In genomic region chr5:12322042-12322441, GRCh38 we compare ENCODE assay signal across 20 cellular contexts.
"Had no signal": no experiment of that assay in that cellular context is flagged by ENCODE, and none has a peak within 500 bp of the region (broad histone marks: within the 10 kb centered on the region; RNA-seq: fewer than 3 reads in every experiment).

No MANE protein-coding gene starts in this region.

- H3K4me1 Mint-ChIP-seq: activated naive CD8-positive, alpha-beta T cell treated with anti-CD3 and anti-CD28 coated beads for 36 hours; memory B cell; nephron had no signal

- H3K4me1 ChIP-seq: pancreas, psoas muscle, right atrium auricular region, upper lobe of left lung had no signal

- H3K36me3 ChIP-seq: pancreas, right atrium auricular region, upper lobe of left lung had no signal

- H3K36me3 Mint-ChIP-seq: activated naive CD8-positive, alpha-beta T cell treated with anti-CD3 and anti-CD28 coated beads for 36 hours; memory B cell had no signal

- H3K27ac Mint-ChIP-seq: activated naive CD8-positive, alpha-beta T cell treated with anti-CD3 and anti-CD28 coated beads for 36 hours; memory B cell; nephron had no signal

- H3K9me3 ChIP-seq: pancreas, right atrium auricular region had no signal

- H3K27ac ChIP-seq: pancreas, psoas muscle, right atrium auricular region, upper lobe of left lung had no signal

- H3K4me3 ChIP-seq: pancreas, psoas muscle, right atrium auricular region, upper lobe of left lung had no signal

- H3K9me3 Mint-ChIP-seq: nephron had no signal

- H3K27me3 ChIP-seq: right atrium auricular region, upper lobe of left lung had no signal

- FAIRE-seq: bronchial epithelial cell, islet of Langerhans, pancreas had no signal

- ATAC-seq: left cardiac atrium; pancreas; psoas muscle; stimulated activated naive CD8-positive, alpha-beta T cell treated with anti-CD3 and anti-CD28 coated beads, Interleukin-15, Interleukin-2, amounts not matched to agents 100 U/mL and 50 U/mL, for 24 hours had no signal

- DNase-seq: activated CD4-positive, alpha-beta T cell treated with anti-CD3 and anti-CD28 coated beads, Interleukin-2, amount 50 U/mL, for 4 hours; activated naive CD4-positive, alpha-beta T cell treated with Interleukin-2 at 50 U/mL for 16 hours; activated naive CD8-positive, alpha-beta T cell treated with anti-CD3 and anti-CD28 coated beads for 36 hours; activated T-cell treated with anti-CD3 and anti-CD28 coated beads, Interleukin-2, amount 50 U/mL, for 48 hours; amniotic stem cell; cortex of kidney; foreskin fibroblast; left cardiac atrium; pancreas; psoas muscle; stimulated activated CD4-positive, alpha-beta T cell treated with anti-CD3 and anti-CD28 coated beads, Interleukin-12 subunit alpha, Interleukin-12 subunit beta, amount 100 ng/mL, for 4 hours; stimulated activated CD4-positive, alpha-beta T cell treated with anti-CD3 and anti-CD28 coated beads, Interleukin-4, amount 100 ng/mL, for 4 hours; stimulated activated naive CD8-positive, alpha-beta T cell treated with anti-CD3 and anti-CD28 coated beads, Interleukin-15, Interleukin-2, amounts not matched to agents 100 U/mL and 50 U/mL, for 24 hours; T-helper 1 cell; upper lobe of left lung had no signal

- H3K27me3 Mint-ChIP-seq: activated naive CD8-positive, alpha-beta T cell treated with anti-CD3 and anti-CD28 coated beads for 36 hours; memory B cell had no signal

- H3K4me3 Mint-ChIP-seq: activated naive CD8-positive, alpha-beta T cell treated with anti-CD3 and anti-CD28 coated beads for 36 hours; memory B cell; nephron had no signal
